1 cellular context compared by ENCODE assay signal in the genomic region with DNA sequence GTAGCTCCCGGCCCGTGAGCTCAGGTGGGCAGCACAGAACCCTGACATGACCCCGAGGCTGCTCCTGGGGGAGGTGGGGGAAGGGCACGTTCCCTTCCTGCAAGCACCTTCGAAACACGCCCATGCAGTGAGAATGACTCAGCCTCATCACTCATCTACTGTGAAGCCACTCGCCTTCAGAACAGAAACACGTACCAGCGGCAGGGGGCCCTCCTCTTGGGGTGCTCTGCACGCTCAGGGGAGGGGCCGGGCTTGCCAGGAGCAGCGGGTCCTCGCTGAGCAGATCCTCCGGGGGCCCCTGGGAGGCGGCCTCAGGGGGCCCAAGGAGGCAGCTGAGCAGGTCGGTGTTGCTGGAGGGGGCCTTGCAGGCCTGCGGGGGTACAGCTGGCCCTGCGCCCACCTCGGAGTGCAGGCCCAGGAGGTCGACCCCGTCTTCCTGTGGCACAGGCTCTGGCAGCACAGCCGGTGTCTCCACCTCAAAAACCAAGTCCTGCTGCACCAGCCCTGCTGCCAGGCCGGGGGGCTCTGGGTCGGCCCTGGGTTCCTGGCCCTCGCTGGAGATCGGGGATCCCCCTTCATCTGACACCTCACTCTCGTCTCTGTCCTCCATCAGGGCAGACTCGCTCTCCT.
TF ChIP-seq lines count a peak whose summit lies in the region.

No MANE protein-coding gene starts in this region.

TF ChIP-seq in WTC11, 78 proteins besides CTCF, POLR2A, EP300 and RAD21 (continued from another document):
- TF ChIP-seq, protein P1, sequence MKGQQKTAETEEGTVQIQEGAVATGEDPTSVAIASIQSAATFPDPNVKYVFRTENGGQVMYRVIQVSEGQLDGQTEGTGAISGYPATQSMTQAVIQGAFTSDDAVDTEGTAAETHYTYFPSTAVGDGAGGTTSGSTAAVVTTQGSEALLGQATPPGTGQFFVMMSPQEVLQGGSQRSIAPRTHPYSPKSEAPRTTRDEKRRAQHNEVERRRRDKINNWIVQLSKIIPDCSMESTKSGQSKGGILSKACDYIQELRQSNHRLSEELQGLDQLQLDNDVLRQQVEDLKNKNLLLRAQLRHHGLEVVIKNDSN (CRISPR knock-in tag; IDR thresholded peaks at IDR 0.05) = no peak
